Comparison of ENCODE assay signal across 8 cellular contexts in genomic region chr14:38721822-38722431, GRCh38.
A peak's percentile ranks its signal among the peaks of the same experiment; 100 is the strongest.
DNase-seq lines count a peak whose midpoint lies in the region; ATAC-seq and TF ChIP-seq lines count a peak whose summit lies in the region.

No MANE protein-coding gene starts in this region.

- peaks cover 9% of the 10 kb centered on the region for H3K4me1 Mint-ChIP-seq in Calu3 (ENCODE audit: low read depth, unreplicated experiment)

- H3K9me3 Mint-ChIP-seq in Calu3 (ENCODE audit: low read depth, unreplicated experiment) = no peaks in the 10 kb centered on the region

- H3K4me3 ChIP-seq in hepatocyte (no peak overlapping the region), smooth muscle cell (no peak overlapping the region)

- no peaks in the 10 kb centered on the region for H3K36me3 ChIP-seq in hepatocyte (replicated peaks; ENCODE audit: insufficient read depth, low read depth)
- H3K36me3 ChIP-seq in smooth muscle cell (ENCODE audit: low read depth) = no peaks in the 10 kb centered on the region

- no peaks in the 10 kb centered on the region for H3K27me3 Mint-ChIP-seq in Calu3 (ENCODE audit: unreplicated experiment)

- H4K20me1 ChIP-seq in hepatocyte (ENCODE audit: insufficient read depth, poor library complexity, severe bottlenecking) (no peaks in the 10 kb centered on the region), smooth muscle cell (ENCODE audit: low read depth) (no peaks in the 10 kb centered on the region)

- H3K27ac ChIP-seq in hepatocyte (no peak overlapping the region), smooth muscle cell (ENCODE audit: low read depth) (no peak overlapping the region)

- BruUV-seq in Calu3 (replicated peaks; lab: Mats Ljungman, UMichigan) = no TSS peak

- H3K9me3 ChIP-seq in hepatocyte (ENCODE audit: low read depth) = no peaks in the 10 kb centered on the region
- H3K9me3 ChIP-seq in smooth muscle cell (replicated peaks; ENCODE audit: low read depth) = no peaks in the 10 kb centered on the region

- no peaks in the 10 kb centered on the region for H3K36me3 Mint-ChIP-seq in Calu3 (ENCODE audit: insufficient read depth, unreplicated experiment)

- ATAC-seq in GM18861 (IDR thresholded peaks at IDR 0.05; ENCODE audit: unreplicated experiment) (peak; percentile 74), HG03045 (IDR thresholded peaks at IDR 0.05; ENCODE audit: unreplicated experiment) (peak; percentile 65)

- H3K9ac ChIP-seq in smooth muscle cell (ENCODE audit: low read depth) = no peak overlapping the region

- intact Hi-C loops in Calu3 (cut with micrococcal nuclease; ENCODE audit: unreplicated experiment) = loop anchor here (1.0 kb wide), 2 partner anchors 145 to 293 kb away; no protein-coding TSS in a partner anchor

- TF ChIP-seq CTCF in Calu3 (IDR thresholded peaks at IDR 0.05; ENCODE audit: unreplicated experiment) (peak; percentile 45), hepatocyte (IDR thresholded peaks at IDR 0.05; ENCODE audit: poor library complexity) (peak; percentile 87), smooth muscle cell (IDR thresholded peaks at IDR 0.05; ENCODE audit: borderline replicate concordance, insufficient read depth, poor library complexity, severe bottlenecking) (peak; percentile 84)

- H3K4me2 ChIP-seq in hepatocyte = no peak overlapping the region
- H3K4me2 ChIP-seq in smooth muscle cell = no peak overlapping the region

- no peak overlapping the region for H3K27ac Mint-ChIP-seq in Calu3 (ENCODE audit: unreplicated experiment)

- H3F3A ChIP-seq in smooth muscle cell (ENCODE audit: low read depth) = no peaks in the 10 kb centered on the region

- H3K4me1 ChIP-seq in hepatocyte (ENCODE audit: insufficient read depth) (no peaks in the 10 kb centered on the region), smooth muscle cell (ENCODE audit: low read depth) (no peaks in the 10 kb centered on the region)

- no peaks in the 10 kb centered on the region for H3K27me3 ChIP-seq in hepatocyte
- no peaks in the 10 kb centered on the region for H3K27me3 ChIP-seq in smooth muscle cell (ENCODE audit: low read depth)

- CTCF ChIA-PET in Calu3 (lab: Charles Lee) = interaction anchor here (1.0 kb wide), 2 partner anchors 146 to 293 kb away, joined by 5 to 12 read pairs; no protein-coding TSS in a partner anchor

- no peaks in the 10 kb centered on the region for H3K79me2 ChIP-seq in hepatocyte
- H3K79me2 ChIP-seq in smooth muscle cell (ENCODE audit: low read depth) = no peaks in the 10 kb centered on the region

- no peak overlapping the region for H3K4me3 Mint-ChIP-seq in Calu3 (ENCODE audit: low read depth, unreplicated experiment)

- H2AFZ ChIP-seq in hepatocyte = no peak overlapping the region
- H2AFZ ChIP-seq in smooth muscle cell (ENCODE audit: low read depth) = peak overlapping the region; percentile 30

- 41% methylated on average over 4 of the region's 4 CpGs for WGBS in hepatocyte (ENCODE audit: low lambda C conversion rate, missing lambda C conversion rate)
- WGBS in smooth muscle cell (ENCODE audit: low lambda C conversion rate) = 36% methylated on average over 4 of the region's 4 CpGs

- DNase-seq in Calu3 (peak; percentile 76), NCI-H2227 treated with DMSO at 0.1 percent for 48 hours (lab: John Stamatoyannopoulos, UW) (peak; percentile 29), anterior cingulate cortex (lab: John Stamatoyannopoulos, UW) (peak in 37 of 58 donors; percentile 7 to 71 (median 45)), hepatocyte (ENCODE audit: low spot score) (peak; percentile 78), smooth muscle cell (lab: John Stamatoyannopoulos, UW; ENCODE audit: unreplicated experiment) (no peak)
- no peak for DNase-seq in effector CD4-positive, alpha-beta T cell

- H3K9me2 ChIP-seq in hepatocyte (replicated peaks; ENCODE audit: insufficient read depth) = no peaks in the 10 kb centered on the region

Comparison
In these comparisons a context has a peak if more than half of its experiments do, and no peak if none do; other contexts are left out.
1. DNase-seq: peak in Calu3 (single experiment), NCI-H2227 treated with DMSO at 0.1 percent for 48 hours (single experiment), anterior cingulate cortex (37 of 58) and hepatocyte (single experiment); none in smooth muscle cell (single experiment) and effector CD4-positive, alpha-beta T cell (single experiment).
2. Peak in every context shown above with its lines, with median percentiles within 50 percentile points of each other: CTCF ChIP-seq.